ENCODE assay signal across 1 cellular context in genomic region chr12:71452006-71452405, GRCh38.
TF ChIP-seq lines count a peak whose summit lies in the region.

No MANE protein-coding gene starts in this region.

TF ChIP-seq in HepG2, 621 proteins besides CTCF, POLR2A, EP300 and RAD21:
- peak; percentile 77 for TF ChIP-seq RBM22 (optimal IDR thresholded peaks at IDR 0.05; ENCODE audit: low read length)
- TF ChIP-seq SIN3A (IDR thresholded peaks at IDR 0.05; ENCODE audit: borderline replicate concordance, low read depth, low read length), result no peak
